14 cellular contexts compared by ENCODE assay signal in genomic region chr7:17661982-17662585, GRCh38.
DNase-seq lines count a peak whose midpoint lies in the region; ATAC-seq and TF ChIP-seq lines count a peak whose summit lies in the region.
"Had no signal": no experiment of that assay in that cellular context is flagged by ENCODE, and none has a peak within 500 bp of the region (broad histone marks: within the 10 kb centered on the region; RNA-seq: fewer than 3 reads in every experiment).

No MANE protein-coding gene starts in this region.

- no peaks in the 10 kb centered on the region for H3K36me3 Mint-ChIP-seq in endodermal cell (ENCODE audit: low read depth)

- H3K27me3 Mint-ChIP-seq in endodermal cell (ENCODE audit: insufficient read depth) = peaks cover 2% of the 10 kb centered on the region

- H3K4me1 Mint-ChIP-seq in endodermal cell = peaks cover 30% of the 10 kb centered on the region

- H3K4me3 ChIP-seq in AG10803 (ENCODE audit: low read length) (no peak overlapping the region), RWPE2 (ENCODE audit: severe bottlenecking) (no peak overlapping the region), endodermal cell (ENCODE audit: low read length) (no peak overlapping the region), mesenchymal stem cell (ENCODE audit: insufficient read depth in 1 of 2, low read depth in 1 of 2, low read length in 2 of 2) (no peak overlapping the region)
- H3K4me3 ChIP-seq: heart left ventricle, SK-N-MC had no signal

- peak overlapping the region; percentile 11 to 60 for H2BK12ac ChIP-seq in mesenchymal stem cell (ENCODE audit: low read length in 2 of 2)

- H2BK120ac ChIP-seq in mesenchymal stem cell (ENCODE audit: low read depth, low read length) = no peak overlapping the region

- H3K14ac ChIP-seq in mesenchymal stem cell (ENCODE audit: low read length in 2 of 2) = no peak overlapping the region

- no peak overlapping the region for H3K27ac Mint-ChIP-seq in endodermal cell

- H4K91ac ChIP-seq in mesenchymal stem cell (ENCODE audit: low read length) = peak overlapping the region; percentile 82

- H3K4me3 Mint-ChIP-seq in endodermal cell = no peak overlapping the region

- no peak overlapping the region for H2BK15ac ChIP-seq in mesenchymal stem cell (ENCODE audit: low read depth, poor library complexity, severe bottlenecking)

- H3K36me3 ChIP-seq in RWPE2 (ENCODE audit: low read depth) (no peaks in the 10 kb centered on the region), endodermal cell (ENCODE audit: control insufficient read depth, insufficient read depth, low read length) (no peaks in the 10 kb centered on the region), mesenchymal stem cell (ENCODE audit: control insufficient read depth in 1 of 2, insufficient read depth in 2 of 2, low read depth in 1 of 2, low read length in 2 of 2) (no peaks in the 10 kb centered on the region)
- H3K36me3 ChIP-seq: heart left ventricle had no signal

- H3K27ac ChIP-seq in RWPE2 (ENCODE audit: poor library complexity, severe bottlenecking) (peak overlapping the region; percentile 91), endodermal cell (ENCODE audit: low read depth, low read length) (no peak overlapping the region), mesenchymal stem cell (ENCODE audit: low read length, poor library complexity, severe bottlenecking) (peak overlapping the region; percentile 44)
- H3K27ac ChIP-seq: SK-N-MC, VCaP had no signal

- H3K18ac ChIP-seq in mesenchymal stem cell (ENCODE audit: low read depth in 1 of 2, low read length in 2 of 2) = peak overlapping the region; percentile 50 to 93

- H2BK5ac ChIP-seq in mesenchymal stem cell (ENCODE audit: low read depth, low read length, poor library complexity, severe bottlenecking) = no peak overlapping the region

- H3K27me3 ChIP-seq in RWPE2 (ENCODE audit: insufficient read depth, poor library complexity, severe bottlenecking) = no peaks in the 10 kb centered on the region
- H3K27me3 ChIP-seq in endodermal cell (ENCODE audit: control insufficient read depth, insufficient read depth, low read length, poor library complexity, severe bottlenecking) = no peaks in the 10 kb centered on the region
- H3K27me3 ChIP-seq in mesenchymal stem cell (ENCODE audit: control insufficient read depth in 1 of 2, insufficient read depth in 1 of 2, low read length in 2 of 2) = no peaks in the 10 kb centered on the region
- H3K27me3 ChIP-seq: heart left ventricle had no signal

- DNase-seq in AG10803 (ENCODE audit: low read depth) (peak; percentile 68), RWPE2 (ENCODE audit: low spot score) (no peak), endodermal cell (peak; percentile 88), mesenchymal stem cell (peak; percentile 63), mucosa of gallbladder (ENCODE audit: low spot score) (no peak), NOMO-1 treated with dmso at 0.1 percent for 144 hours (lab: John Stamatoyannopoulos, UW; ENCODE audit: unreplicated experiment) (no peak), retina (no peak)
- DNase-seq: activated gamma-delta T cell; heart left ventricle; left ventricle myocardium superior; NK-92 treated with Interleukin-12 subunit alpha and Interleukin-12 subunit beta, amount 100 ng/mL, for 24 hours had no signal

- WGBS in endodermal cell (ENCODE audit: insufficient coverage in 1 of 2, insufficient read length in 1 of 2), 2 experiments = 33 to 50% methylated on average over 1 to 3 of the region's 3 CpGs
- WGBS in mesenchymal stem cell = 11% methylated on average over 3 of the region's 3 CpGs

- peak overlapping the region; percentile 87 for H4K8ac ChIP-seq in mesenchymal stem cell (ENCODE audit: low read length)

- H3K4ac ChIP-seq in mesenchymal stem cell (ENCODE audit: low read depth in 1 of 2, low read length in 2 of 2) = no peak overlapping the region

- H3K23ac ChIP-seq in mesenchymal stem cell (ENCODE audit: low read length in 2 of 2) = no peak overlapping the region

- H3K9ac ChIP-seq in endodermal cell (ENCODE audit: extremely low read depth, low read length, poor library complexity, severe bottlenecking) (no peak overlapping the region), mesenchymal stem cell (ENCODE audit: low read length) (peak overlapping the region; percentile 73)

- ATAC-seq in RWPE2 (ENCODE audit: low read depth) = peak; percentile 80
- ATAC-seq in HG03025 (IDR thresholded peaks at IDR 0.05; ENCODE audit: low FRiP score, unreplicated experiment) = no peak
- ATAC-seq: left ventricle myocardium superior had no signal

- H2AK5ac ChIP-seq in mesenchymal stem cell (ENCODE audit: low read length, severe bottlenecking) = no peak overlapping the region

- TF ChIP-seq CTCF in AG10803 (conservative IDR thresholded peaks at IDR 0.05; ENCODE audit: low read length) = no peak
- no peak for TF ChIP-seq CTCF in RWPE2 (IDR thresholded peaks at IDR 0.05; ENCODE audit: poor library complexity, severe bottlenecking)
- no peak for TF ChIP-seq CTCF in endodermal cell (conservative IDR thresholded peaks at IDR 0.05)

- no peaks in the 10 kb centered on the region for H3K79me1 ChIP-seq in mesenchymal stem cell (replicated peaks; ENCODE audit: low read length, poor library complexity, severe bottlenecking)

- H3K4me1 ChIP-seq in RWPE2 (ENCODE audit: insufficient read depth, poor library complexity, severe bottlenecking) (peaks cover 27% of the 10 kb centered on the region), endodermal cell (ENCODE audit: control insufficient read depth, insufficient read depth, low read length) (no peaks in the 10 kb centered on the region), mesenchymal stem cell (ENCODE audit: control insufficient read depth, insufficient read depth, low read depth, low read length) (peaks cover 7% of the 10 kb centered on the region)
- H3K4me1 ChIP-seq: heart left ventricle had no signal

- H3K9me3 ChIP-seq in RWPE2 (ENCODE audit: severe bottlenecking) = no peaks in the 10 kb centered on the region
- no peaks in the 10 kb centered on the region for H3K9me3 ChIP-seq in endodermal cell (ENCODE audit: control insufficient read depth, low read length)
- no peaks in the 10 kb centered on the region for H3K9me3 ChIP-seq in mesenchymal stem cell (ENCODE audit: control insufficient read depth, low read length)

- H3K4me2 ChIP-seq in mesenchymal stem cell (ENCODE audit: low read length, poor library complexity, severe bottlenecking) = no peak overlapping the region

- no peaks in the 10 kb centered on the region for H3K9me3 Mint-ChIP-seq in endodermal cell

- no peak overlapping the region for H2AFZ ChIP-seq in mesenchymal stem cell (ENCODE audit: low read depth, low read length)

Comparison
In these comparisons a context has a peak if more than half of its experiments do, and no peak if none do; other contexts are left out.
1. DNase-seq: peak in AG10803 (single experiment), endodermal cell (single experiment) and mesenchymal stem cell (single experiment); none in RWPE2 (single experiment), mucosa of gallbladder (single experiment), NOMO-1 treated with dmso at 0.1 percent for 144 hours (single experiment) and retina (single experiment).